ENCODE assay signal across 1 cellular context in genomic region chr7:26001662-26002244, GRCh38.
A peak's percentile ranks its signal among the peaks of the same experiment; 100 is the strongest.
TF ChIP-seq lines count a peak whose summit lies in the region.

No MANE protein-coding gene starts in this region.

TF ChIP-seq in HepG2, 621 proteins besides CTCF, POLR2A, EP300 and RAD21 (continued from another document and continues in another):
- TF ChIP-seq ZNF407 (CRISPR knock-in tag; IDR thresholded peaks at IDR 0.05; ENCODE audit: not compliant biosample characterization), result no peak
- no peak for TF ChIP-seq ATF1 (CRISPR knock-in tag; IDR thresholded peaks at IDR 0.05)
- TF ChIP-seq MAX (IDR thresholded peaks at IDR 0.05), result no peak
- TF ChIP-seq, protein P1, sequence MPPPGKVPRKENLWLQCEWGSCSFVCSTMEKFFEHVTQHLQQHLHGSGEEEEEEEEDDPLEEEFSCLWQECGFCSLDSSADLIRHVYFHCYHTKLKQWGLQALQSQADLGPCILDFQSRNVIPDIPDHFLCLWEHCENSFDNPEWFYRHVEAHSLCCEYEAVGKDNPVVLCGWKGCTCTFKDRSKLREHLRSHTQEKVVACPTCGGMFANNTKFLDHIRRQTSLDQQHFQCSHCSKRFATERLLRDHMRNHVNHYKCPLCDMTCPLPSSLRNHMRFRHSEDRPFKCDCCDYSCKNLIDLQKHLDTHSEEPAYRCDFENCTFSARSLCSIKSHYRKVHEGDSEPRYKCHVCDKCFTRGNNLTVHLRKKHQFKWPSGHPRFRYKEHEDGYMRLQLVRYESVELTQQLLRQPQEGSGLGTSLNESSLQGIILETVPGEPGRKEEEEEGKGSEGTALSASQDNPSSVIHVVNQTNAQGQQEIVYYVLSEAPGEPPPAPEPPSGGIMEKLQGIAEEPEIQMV (CRISPR knock-in tag; IDR thresholded peaks at IDR 0.05; ENCODE audit: low read depth), result no peak
- TF ChIP-seq NPAS2 (CRISPR knock-in tag; IDR thresholded peaks at IDR 0.05; ENCODE audit: borderline replicate concordance), result no peak
- TF ChIP-seq ZNF619 (CRISPR knock-in tag; IDR thresholded peaks at IDR 0.05), result no peak
- TF ChIP-seq PITX1 (CRISPR knock-in tag; IDR thresholded peaks at IDR 0.05), result 0 out of 2 replicates have a peak, but pooled peaks have one; percentile 27
- peak; percentile 72 for TF ChIP-seq PAXIP1 (CRISPR knock-in tag; conservative IDR thresholded peaks at IDR 0.05)
- no peak for TF ChIP-seq ZSCAN25 (CRISPR knock-in tag; IDR thresholded peaks at IDR 0.05)
- no peak for TF ChIP-seq ZNF234 (CRISPR knock-in tag; conservative IDR thresholded peaks at IDR 0.05)
- peak; percentile 48 for TF ChIP-seq SKI (IDR thresholded peaks at IDR 0.05; ENCODE audit: partially characterized antibody)
- 0 out of 2 replicates have a peak, but pooled peaks have one; percentile 41 for TF ChIP-seq POGZ (CRISPR knock-in tag; IDR thresholded peaks at IDR 0.05)
- TF ChIP-seq, protein P2, sequence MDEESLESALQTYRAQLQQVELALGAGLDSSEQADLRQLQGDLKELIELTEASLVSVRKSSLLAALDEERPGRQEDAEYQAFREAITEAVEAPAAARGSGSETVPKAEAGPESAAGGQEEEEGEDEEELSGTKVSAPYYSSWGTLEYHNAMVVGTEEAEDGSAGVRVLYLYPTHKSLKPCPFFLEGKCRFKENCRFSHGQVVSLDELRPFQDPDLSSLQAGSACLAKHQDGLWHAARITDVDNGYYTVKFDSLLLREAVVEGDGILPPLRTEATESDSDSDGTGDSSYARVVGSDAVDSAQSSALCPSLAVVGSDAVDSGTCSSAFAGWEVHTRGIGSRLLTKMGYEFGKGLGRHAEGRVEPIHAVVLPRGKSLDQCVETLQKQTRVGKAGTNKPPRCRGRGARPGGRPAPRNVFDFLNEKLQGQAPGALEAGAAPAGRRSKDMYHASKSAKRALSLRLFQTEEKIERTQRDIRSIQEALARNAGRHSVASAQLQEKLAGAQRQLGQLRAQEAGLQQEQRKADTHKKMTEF (CRISPR knock-in tag; IDR thresholded peaks at IDR 0.05), result peak; percentile 52; the same call in 1 of the 2 replicates
- TF ChIP-seq HDAC2 (CRISPR knock-in tag; IDR thresholded peaks at IDR 0.05), result peak; percentile 79
- TF ChIP-seq ZKSCAN5 (CRISPR knock-in tag; IDR thresholded peaks at IDR 0.05), result no peak
- 0 out of 2 replicates have a peak, but pooled peaks have one; percentile 36 for TF ChIP-seq ONECUT2 (CRISPR knock-in tag; IDR thresholded peaks at IDR 0.05)
- peak; percentile 51; the same call in 1 of the 2 replicates for TF ChIP-seq NCOR1 (IDR thresholded peaks at IDR 0.05; ENCODE audit: borderline replicate concordance, low read length)
- no peak for TF ChIP-seq ZNF343 (CRISPR knock-in tag; IDR thresholded peaks at IDR 0.05)
- TF ChIP-seq, protein P3, sequence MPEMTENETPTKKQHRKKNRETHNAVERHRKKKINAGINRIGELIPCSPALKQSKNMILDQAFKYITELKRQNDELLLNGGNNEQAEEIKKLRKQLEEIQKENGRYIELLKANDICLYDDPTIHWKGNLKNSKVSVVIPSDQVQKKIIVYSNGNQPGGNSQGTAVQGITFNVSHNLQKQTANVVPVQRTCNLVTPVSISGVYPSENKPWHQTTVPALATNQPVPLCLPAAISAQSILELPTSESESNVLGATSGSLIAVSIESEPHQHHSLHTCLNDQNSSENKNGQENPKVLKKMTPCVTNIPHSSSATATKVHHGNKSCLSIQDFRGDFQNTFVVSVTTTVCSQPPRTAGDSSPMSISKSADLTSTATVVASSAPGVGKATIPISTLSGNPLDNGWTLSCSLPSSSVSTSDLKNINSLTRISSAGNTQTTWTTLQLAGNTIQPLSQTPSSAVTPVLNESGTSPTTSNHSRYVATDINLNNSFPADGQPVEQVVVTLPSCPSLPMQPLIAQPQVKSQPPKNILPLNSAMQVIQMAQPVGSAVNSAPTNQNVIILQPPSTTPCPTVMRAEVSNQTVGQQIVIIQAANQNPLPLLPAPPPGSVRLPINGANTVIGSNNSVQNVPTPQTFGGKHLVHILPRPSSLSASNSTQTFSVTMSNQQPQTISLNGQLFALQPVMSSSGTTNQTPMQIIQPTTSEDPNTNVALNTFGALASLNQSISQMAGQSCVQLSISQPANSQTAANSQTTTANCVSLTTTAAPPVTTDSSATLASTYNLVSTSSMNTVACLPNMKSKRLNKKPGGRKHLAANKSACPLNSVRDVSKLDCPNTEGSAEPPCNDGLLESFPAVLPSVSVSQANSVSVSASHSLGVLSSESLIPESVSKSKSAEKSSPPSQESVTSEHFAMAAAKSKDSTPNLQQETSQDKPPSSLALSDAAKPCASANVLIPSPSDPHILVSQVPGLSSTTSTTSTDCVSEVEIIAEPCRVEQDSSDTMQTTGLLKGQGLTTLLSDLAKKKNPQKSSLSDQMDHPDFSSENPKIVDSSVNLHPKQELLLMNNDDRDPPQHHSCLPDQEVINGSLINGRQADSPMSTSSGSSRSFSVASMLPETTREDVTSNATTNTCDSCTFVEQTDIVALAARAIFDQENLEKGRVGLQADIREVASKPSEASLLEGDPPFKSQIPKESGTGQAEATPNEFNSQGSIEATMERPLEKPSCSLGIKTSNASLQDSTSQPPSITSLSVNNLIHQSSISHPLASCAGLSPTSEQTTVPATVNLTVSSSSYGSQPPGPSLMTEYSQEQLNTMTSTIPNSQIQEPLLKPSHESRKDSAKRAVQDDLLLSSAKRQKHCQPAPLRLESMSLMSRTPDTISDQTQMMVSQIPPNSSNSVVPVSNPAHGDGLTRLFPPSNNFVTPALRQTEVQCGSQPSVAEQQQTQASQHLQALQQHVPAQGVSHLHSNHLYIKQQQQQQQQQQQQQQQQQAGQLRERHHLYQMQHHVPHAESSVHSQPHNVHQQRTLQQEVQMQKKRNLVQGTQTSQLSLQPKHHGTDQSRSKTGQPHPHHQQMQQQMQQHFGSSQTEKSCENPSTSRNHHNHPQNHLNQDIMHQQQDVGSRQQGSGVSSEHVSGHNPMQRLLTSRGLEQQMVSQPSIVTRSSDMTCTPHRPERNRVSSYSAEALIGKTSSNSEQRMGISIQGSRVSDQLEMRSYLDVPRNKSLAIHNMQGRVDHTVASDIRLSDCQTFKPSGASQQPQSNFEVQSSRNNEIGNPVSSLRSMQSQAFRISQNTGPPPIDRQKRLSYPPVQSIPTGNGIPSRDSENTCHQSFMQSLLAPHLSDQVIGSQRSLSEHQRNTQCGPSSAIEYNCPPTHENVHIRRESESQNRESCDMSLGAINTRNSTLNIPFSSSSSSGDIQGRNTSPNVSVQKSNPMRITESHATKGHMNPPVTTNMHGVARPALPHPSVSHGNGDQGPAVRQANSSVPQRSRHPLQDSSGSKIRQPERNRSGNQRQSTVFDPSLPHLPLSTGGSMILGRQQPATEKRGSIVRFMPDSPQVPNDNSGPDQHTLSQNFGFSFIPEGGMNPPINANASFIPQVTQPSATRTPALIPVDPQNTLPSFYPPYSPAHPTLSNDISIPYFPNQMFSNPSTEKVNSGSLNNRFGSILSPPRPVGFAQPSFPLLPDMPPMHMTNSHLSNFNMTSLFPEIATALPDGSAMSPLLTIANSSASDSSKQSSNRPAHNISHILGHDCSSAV (CRISPR knock-in tag; IDR thresholded peaks at IDR 0.05; ENCODE audit: borderline replicate concordance), result no peak
- TF ChIP-seq FOSL2 (CRISPR knock-in tag; IDR thresholded peaks at IDR 0.05), result 0 out of 2 replicates have a peak, but pooled peaks have one; percentile 17
- TF ChIP-seq, protein P4, sequence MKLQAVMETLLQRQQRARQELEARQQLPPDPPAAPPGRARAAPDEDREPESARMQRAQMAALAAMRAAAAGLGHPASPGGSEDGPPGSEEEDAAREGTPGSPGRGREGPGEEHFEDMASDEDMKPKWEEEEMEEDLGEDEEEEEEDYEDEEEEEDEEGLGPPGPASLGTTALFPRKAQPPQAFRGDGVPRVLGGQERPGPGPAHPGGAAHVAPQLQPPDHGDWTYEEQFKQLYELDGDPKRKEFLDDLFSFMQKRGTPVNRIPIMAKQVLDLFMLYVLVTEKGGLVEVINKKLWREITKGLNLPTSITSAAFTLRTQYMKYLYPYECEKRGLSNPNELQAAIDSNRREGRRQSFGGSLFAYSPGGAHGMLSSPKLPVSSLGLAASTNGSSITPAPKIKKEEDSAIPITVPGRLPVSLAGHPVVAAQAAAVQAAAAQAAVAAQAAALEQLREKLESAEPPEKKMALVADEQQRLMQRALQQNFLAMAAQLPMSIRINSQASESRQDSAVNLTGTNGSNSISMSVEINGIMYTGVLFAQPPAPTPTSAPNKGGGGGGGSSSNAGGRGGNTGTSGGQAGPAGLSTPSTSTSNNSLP (IDR thresholded peaks at IDR 0.05; ENCODE audit: low read depth, low read length), result peak; percentile 80
- no peak for TF ChIP-seq ZFP1 (CRISPR knock-in tag; IDR thresholded peaks at IDR 0.05)
- TF ChIP-seq MED1 (CRISPR knock-in tag; IDR thresholded peaks at IDR 0.05), result peak; percentile 48
- TF ChIP-seq NFIC (IDR thresholded peaks at IDR 0.05; ENCODE audit: low read length), result peak; percentile 51; the same call in 1 of the 2 replicates
- TF ChIP-seq, protein P5, sequence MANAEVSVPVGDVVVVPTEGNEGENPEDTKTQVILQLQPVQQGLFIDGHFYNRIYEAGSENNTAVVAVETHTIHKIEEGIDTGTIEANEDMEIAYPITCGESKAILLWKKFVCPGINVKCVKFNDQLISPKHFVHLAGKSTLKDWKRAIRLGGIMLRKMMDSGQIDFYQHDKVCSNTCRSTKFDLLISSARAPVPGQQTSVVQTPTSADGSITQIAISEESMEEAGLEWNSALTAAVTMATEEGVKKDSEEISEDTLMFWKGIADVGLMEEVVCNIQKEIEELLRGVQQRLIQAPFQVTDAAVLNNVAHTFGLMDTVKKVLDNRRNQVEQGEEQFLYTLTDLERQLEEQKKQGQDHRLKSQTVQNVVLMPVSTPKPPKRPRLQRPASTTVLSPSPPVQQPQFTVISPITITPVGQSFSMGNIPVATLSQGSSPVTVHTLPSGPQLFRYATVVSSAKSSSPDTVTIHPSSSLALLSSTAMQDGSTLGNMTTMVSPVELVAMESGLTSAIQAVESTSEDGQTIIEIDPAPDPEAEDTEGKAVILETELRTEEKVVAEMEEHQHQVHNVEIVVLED (CRISPR knock-in tag; IDR thresholded peaks at IDR 0.05; ENCODE audit: borderline replicate concordance), result no peak
- TF ChIP-seq ZNF496 (CRISPR knock-in tag; IDR thresholded peaks at IDR 0.05; ENCODE audit: insufficient replicate concordance), result no peak
